Comparison of ENCODE assay signal across 12 cellular contexts in genomic region chr3:52195823-52196331, GRCh38. TPM values are rescaled to one million over a fixed set of nuclear protein-coding genes. Genes with fewer than 3 reads are reported as not detected.
A peak's percentile ranks its signal among the peaks of the same experiment; 100 is the strongest.
DNase-seq lines count a peak whose midpoint lies in the region; ATAC-seq and TF ChIP-seq lines count a peak whose summit lies in the region.
"Had no signal": no experiment of that assay in that cellular context is flagged by ENCODE, and none has a peak within 500 bp of the region (broad histone marks: within the 10 kb centered on the region; RNA-seq: fewer than 3 reads in every experiment).

No MANE protein-coding gene starts in this region.

- H3K27me3 ChIP-seq in Peyer's patch (no peaks in the 10 kb centered on the region), fibroblast of lung (ENCODE audit: control insufficient read depth, insufficient read depth, low read length) (no peaks in the 10 kb centered on the region), osteoblast (ENCODE audit: insufficient read depth, low read length) (no peaks in the 10 kb centered on the region)

- no peaks in the 10 kb centered on the region for H3K36me3 ChIP-seq in Peyer's patch
- H3K36me3 ChIP-seq in fibroblast of lung (ENCODE audit: control insufficient read depth, insufficient read depth, low read length): no peaks in the 10 kb centered on the region
- H3K36me3 ChIP-seq in osteoblast (ENCODE audit: insufficient read depth, low read length): peaks cover 9% of the 10 kb centered on the region
- H3K36me3 ChIP-seq: thoracic aorta had no signal

- no peak overlapping the region for H3K9ac ChIP-seq in fibroblast of lung (ENCODE audit: insufficient read depth, low read length)

- H3K9me3 ChIP-seq in Peyer's patch (no peaks in the 10 kb centered on the region), fibroblast of lung (ENCODE audit: control insufficient read depth, insufficient read depth, low read depth, low read length) (no peaks in the 10 kb centered on the region), osteoblast (ENCODE audit: low read depth, low read length) (no peaks in the 10 kb centered on the region)
- H3K9me3 ChIP-seq: thoracic aorta had no signal

- no peak overlapping the region for H3K4me3 ChIP-seq in Peyer's patch
- no peak overlapping the region for H3K4me3 ChIP-seq in fibroblast of lung (replicated peaks in 1 of 4; ENCODE audit: control extremely low read depth in 1 of 4, insufficient read depth in 1 of 4, low read depth in 3 of 4, low read length in 4 of 4)
- no peak overlapping the region for H3K4me3 ChIP-seq in osteoblast (ENCODE audit: insufficient read depth, low read length)
- H3K4me3 ChIP-seq: thoracic aorta had no signal

- H3K79me2 ChIP-seq in fibroblast of lung (ENCODE audit: control insufficient read depth, insufficient read depth, low read length): peaks cover 15% of the 10 kb centered on the region
- H3K79me2 ChIP-seq in osteoblast (ENCODE audit: insufficient read depth, low read length): peaks cover 19% of the 10 kb centered on the region

- H3K4me1 ChIP-seq in Peyer's patch: peaks cover 3 to 62% (median 21%) of the 10 kb centered on the region in 4 donors
- H3K4me1 ChIP-seq in fibroblast of lung (ENCODE audit: control insufficient read depth, extremely low read depth, insufficient read depth, low read length): peaks cover 42% of the 10 kb centered on the region
- peaks cover 36% of the 10 kb centered on the region for H3K4me1 ChIP-seq in osteoblast (ENCODE audit: insufficient read depth, low read length)

- no peak for TF ChIP-seq CTCF in Peyer's patch (IDR thresholded peaks at IDR 0.05)
- TF ChIP-seq CTCF in fibroblast of lung (conservative IDR thresholded peaks at IDR 0.05 in 1 of 2, IDR thresholded peaks at IDR 0.05 in 1 of 2; ENCODE audit: low read depth in 1 of 2, low read length in 2 of 2): no peak
- no peak for TF ChIP-seq CTCF in osteoblast (IDR thresholded peaks at IDR 0.05; ENCODE audit: extremely low read depth, low read depth, low read length)

- no peak for ATAC-seq in GM21528 (IDR thresholded peaks at IDR 0.05; ENCODE audit: low FRiP score, unreplicated experiment)
- no peak for ATAC-seq in GM21786 (IDR thresholded peaks at IDR 0.05; ENCODE audit: unreplicated experiment)

- H3K27ac ChIP-seq in Peyer's patch (peak overlapping the region; percentile 83 to 91 (median 89)), fibroblast of lung (ENCODE audit: insufficient read depth, low read length) (peak overlapping the region; percentile 37), osteoblast (ENCODE audit: low read depth, low read length) (no peak overlapping the region)
- H3K27ac ChIP-seq: thoracic aorta had no signal

- H3K4me2 ChIP-seq in fibroblast of lung (ENCODE audit: extremely low read depth, insufficient read depth, low read length): no peak overlapping the region
- H3K4me2 ChIP-seq in osteoblast (ENCODE audit: insufficient read depth, low read length): peak overlapping the region; percentile 17

- H4K20me1 ChIP-seq in fibroblast of lung (ENCODE audit: control insufficient read depth, extremely low read depth, insufficient read depth, low read length): no peaks in the 10 kb centered on the region
- H4K20me1 ChIP-seq in osteoblast (ENCODE audit: insufficient read depth, low read length): peaks cover 11% of the 10 kb centered on the region

- no peak for TF ChIP-seq POLR2A in Peyer's patch (IDR thresholded peaks at IDR 0.05)

- H2AFZ ChIP-seq in fibroblast of lung (ENCODE audit: low read length) (no peak overlapping the region), osteoblast (ENCODE audit: low read length) (peak overlapping the region; percentile 78)

- DNase-seq in CD1c-positive myeloid dendritic cell (ENCODE audit: extremely low spot score) (peak; percentile 95), Peyer's patch (peak in 1 of 3 donors; percentile 48), fibroblast of lung (ENCODE audit: low read depth in 2 of 2) (peak; percentile 23 to 80), osteoblast (ENCODE audit: insufficient read length, low spot score, missing footprints) (no peak), UCSD-AML1 (lab: John Stamatoyannopoulos, UW; ENCODE audit: unreplicated experiment) (no peak), DMS114 treated with DMSO at 0.1 percent for 48 hours (lab: John Stamatoyannopoulos, UW; ENCODE audit: unreplicated experiment) (no peak)
- DNase-seq: amniotic stem cell; DMS153; stimulated activated CD4-positive, alpha-beta T cell treated with anti-CD3 and anti-CD28 coated beads, Interleukin-12 subunit alpha, Interleukin-12 subunit beta, amount 100 ng/mL, for 4 hours had no signal

RNA-seq across cellular contexts. Expression of gene ALAS1, which starts 2.1 kb away (rescaled TPM):
- total RNA-seq in Peyer's patch: 10 to 100 TPM; 73.3 to 92.8 (median 89.8) TPM
- 43.4 and 61.8 TPM in 2 replicates for total RNA-seq in fibroblast of lung
- 60.9 and 84.4 TPM in 2 replicates for polyA plus RNA-seq in fibroblast of lung
- 42.9 and 59.5 TPM in 2 replicates for polyA plus RNA-seq in fibroblast of lung (2012)
- 45.6 and 118 TPM in 2 replicates for polyA minus RNA-seq in fibroblast of lung (ENCODE audit: low replicate concordance)
- 35.4 and 39.1 TPM in 2 replicates for total RNA-seq in osteoblast

RNA-seq across cellular contexts. Expression of gene TLR9, which starts 29.6 kb away (rescaled TPM):
- total RNA-seq in Peyer's patch: 1 to 10 TPM in 1 of 4 donors, under 1 TPM in 1, not detected in 2; 0.27 to 1.7 TPM
- under 0.01 TPM in 1 of 2 replicates, not detected in the other for total RNA-seq in fibroblast of lung
- polyA plus RNA-seq in fibroblast of lung: not detected in 2 replicates
- polyA plus RNA-seq in fibroblast of lung (2012): not detected in 2 replicates
- polyA minus RNA-seq in fibroblast of lung (ENCODE audit: low replicate concordance): not detected in 2 replicates
- total RNA-seq in osteoblast: not detected in 2 replicates
- total RNA-seq: thoracic aorta had no signal

RNA-seq across cellular contexts. Expression of gene POC1A, which starts 41.7 kb away (rescaled TPM):
- total RNA-seq in Peyer's patch (1 to 10 TPM; 3.4 to 9.3 (median 6.5) TPM), fibroblast of lung (3.1 and 17.7 TPM in 2 replicates), osteoblast (1.8 and 3.2 TPM in 2 replicates)
- polyA plus RNA-seq in fibroblast of lung: 3.8 and 13.1 TPM in 2 replicates
- polyA plus RNA-seq in fibroblast of lung (2012): 5.1 and 18.7 TPM in 2 replicates
- 19.8 and 50.4 TPM in 2 replicates for polyA minus RNA-seq in fibroblast of lung (ENCODE audit: low replicate concordance)

RNA-seq across cellular contexts. Expression of gene TWF2, which starts 43.1 kb away (rescaled TPM):
- total RNA-seq in Peyer's patch: 10 to 100 TPM; 46.2 to 68.8 (median 59.3) TPM
- total RNA-seq in fibroblast of lung: 69.9 and 76.3 TPM in 2 replicates
- 67.2 and 69.8 TPM in 2 replicates for polyA plus RNA-seq in fibroblast of lung
- 74.4 and 84.0 TPM in 2 replicates for polyA plus RNA-seq in fibroblast of lung (2012)
- 115 and 159 TPM in 2 replicates for polyA minus RNA-seq in fibroblast of lung (ENCODE audit: low replicate concordance)
- total RNA-seq in osteoblast: 115 and 138 TPM in 2 replicates

RNA-seq across cellular contexts. Expression of gene PPM1M, which starts 49.7 kb away (rescaled TPM):
- 10 to 100 TPM in 1 of 4 donors, 1 to 10 TPM in 3; 4.0 to 32.2 (median 6.7) TPM for total RNA-seq in Peyer's patch
- 37.8 and 38.8 TPM in 2 replicates for total RNA-seq in fibroblast of lung
- polyA plus RNA-seq in fibroblast of lung: 19.7 and 21.2 TPM in 2 replicates
- polyA plus RNA-seq in fibroblast of lung (2012): 16.7 and 19.4 TPM in 2 replicates
- 31.2 and 60.9 TPM in 2 replicates for polyA minus RNA-seq in fibroblast of lung (ENCODE audit: low replicate concordance)
- total RNA-seq in osteoblast: 23.9 and 28.2 TPM in 2 replicates

Comparison
In these comparisons a context has a peak if more than half of its experiments do, and no peak if none do; other contexts are left out.
1. DNase-seq: peak in CD1c-positive myeloid dendritic cell (single experiment) and fibroblast of lung (2 of 2); none in osteoblast (single experiment), UCSD-AML1 (single experiment) and DMS114 treated with DMSO at 0.1 percent for 48 hours (single experiment).